In the genomic region with DNA sequence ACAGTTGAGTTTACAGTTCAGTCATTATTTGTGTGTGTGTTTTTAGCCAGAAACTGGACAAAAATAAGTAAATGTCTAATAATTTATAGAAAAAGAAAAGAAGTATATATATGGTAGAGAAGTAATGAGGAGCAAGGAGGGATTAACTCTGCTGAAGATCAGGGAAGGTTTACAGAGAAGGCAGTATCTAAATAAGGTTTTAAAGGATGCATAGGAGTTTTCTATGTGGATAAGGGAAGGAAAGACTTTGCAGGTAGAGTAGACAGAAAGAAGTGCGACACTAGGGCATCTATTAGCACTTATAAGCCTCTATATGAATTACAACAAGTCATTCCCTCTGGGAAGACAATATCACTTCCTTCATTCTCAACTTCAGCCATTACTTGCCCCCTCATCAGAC, we compare ENCODE assay signal across 27 cellular contexts.
"Had no signal": no experiment of that assay in that cellular context is flagged by ENCODE, and none has a peak within 500 bp of the region (broad histone marks: within the 10 kb centered on the region; RNA-seq: fewer than 3 reads in every experiment).

No MANE protein-coding gene starts in this region.

- H3K4me3 Mint-ChIP-seq: stimulated activated effector memory CD8-positive, alpha-beta T cell treated with anti-CD3 and anti-CD28 coated beads, Interleukin-12 subunit alpha, Interleukin-12 subunit beta, amount 100 ng/mL, for 72 hours; stimulated activated memory B cell treated with anti-CD40 and anti-IgM and Interleukin-4, amounts not matched to agents 10 μg/mL and 1 μg/mL and 100 μg/mL, for 72 hours; stimulated activated naive B cell treated with anti-CD40 and anti-IgM and Interleukin-4, amounts not matched to agents 10 μg/mL and 1 μg/mL and 100 μg/mL, for 72 hours; stimulated activated naive CD8-positive, alpha-beta T cell treated with anti-CD3 and anti-CD28 coated beads, Interleukin-15, amount 100 ng/mL, for 72 hours; stimulated activated naive CD8-positive, alpha-beta T cell treated with anti-CD3 and anti-CD28 coated beads, Interleukin-15, Interleukin-2, amounts not matched to agents 100 ng/mL and 50 ng/mL, for 24 hours; type B pancreatic cell had no signal

- H3K27ac ChIP-seq: stomach, suprapubic skin, testis, thoracic aorta, thyroid gland, tibial nerve, transverse colon, upper lobe of left lung, upper lobe of right lung, uterus, vagina had no signal

- DNase-seq: stimulated activated CD4-positive, alpha-beta T cell treated with anti-CD3 and anti-CD28 coated beads, Interleukin-2, amount 100 ng/mL, for 48 hours; stimulated activated CD4-positive, alpha-beta T cell treated with anti-CD3 and anti-CD28 coated beads, Interleukin-4, amount 100 ng/mL, for 1 hour; stimulated activated CD4-positive, alpha-beta T cell treated with anti-CD3 and anti-CD28 coated beads, Interleukin-4, amount 100 ng/mL, for 24 hours; stimulated activated CD4-positive, alpha-beta T cell treated with anti-CD3 and anti-CD28 coated beads, Interleukin-4, amount 100 ng/mL, for 4 hours; stimulated activated CD8-positive, alpha-beta memory T cell treated with anti-CD3 and anti-CD28 coated beads, Interleukin-4, amount 100 ng/mL, for 48 hours; stimulated activated naive B cell treated with anti-CD40 and anti-IgM and Interleukin-4, amounts not matched to agents 10 μg/mL and 1 μg/mL and 100 μg/mL, for 72 hours; stimulated activated naive CD4-positive, alpha-beta T cell; stimulated activated naive CD4-positive, alpha-beta T cell treated with Interleukin-2 at 50 U/mL for 16 hours; stimulated activated naive CD8-positive, alpha-beta T cell treated with anti-CD3 and anti-CD28 coated beads, Interleukin-15, amount 100 ng/mL, for 72 hours; stimulated activated naive CD8-positive, alpha-beta T cell treated with anti-CD3 and anti-CD28 coated beads, Interleukin-15, Interleukin-2, amounts not matched to agents 100 U/mL and 50 U/mL, for 24 hours; stomach; substantia nigra; testis; thyroid gland; transverse colon; trophoblast cell; upper lobe of left lung; upper lobe of right lung; uterus had no signal

- H3K36me3 Mint-ChIP-seq: stimulated activated effector memory CD8-positive, alpha-beta T cell treated with anti-CD3 and anti-CD28 coated beads, Interleukin-12 subunit alpha, Interleukin-12 subunit beta, amount 100 ng/mL, for 72 hours; stimulated activated memory B cell treated with anti-CD40 and anti-IgM and Interleukin-4, amounts not matched to agents 10 μg/mL and 1 μg/mL and 100 μg/mL, for 72 hours; stimulated activated naive B cell treated with anti-CD40 and anti-IgM and Interleukin-4, amounts not matched to agents 10 μg/mL and 1 μg/mL and 100 μg/mL, for 72 hours; type B pancreatic cell had no signal

- H3K4me3 ChIP-seq: stomach, suprapubic skin, testis, thoracic aorta, thyroid gland, tibial nerve, transverse colon, upper lobe of left lung, upper lobe of right lung, uterus, vagina had no signal

- ATAC-seq: stimulated activated effector memory CD8-positive, alpha-beta T cell treated with anti-CD3 and anti-CD28 coated beads, Interleukin-12 subunit alpha, Interleukin-12 subunit beta, amount 100 ng/mL, for 72 hours; stimulated activated memory B cell treated with anti-CD40 and anti-IgM and Interleukin-4, amounts not matched to agents 10 μg/mL and 1 μg/mL and 100 μg/mL, for 72 hours; stimulated activated naive B cell treated with anti-CD40 and anti-IgM and Interleukin-4, amounts not matched to agents 10 μg/mL and 1 μg/mL and 100 μg/mL, for 72 hours; stimulated activated naive CD8-positive, alpha-beta T cell treated with anti-CD3 and anti-CD28 coated beads, Interleukin-15, amount 100 ng/mL, for 72 hours; stimulated activated naive CD8-positive, alpha-beta T cell treated with anti-CD3 and anti-CD28 coated beads, Interleukin-15, Interleukin-2, amounts not matched to agents 100 U/mL and 50 U/mL, for 24 hours; upper lobe of right lung had no signal

- H3K27ac Mint-ChIP-seq: stimulated activated effector memory CD8-positive, alpha-beta T cell treated with anti-CD3 and anti-CD28 coated beads, Interleukin-12 subunit alpha, Interleukin-12 subunit beta, amount 100 ng/mL, for 72 hours; stimulated activated memory B cell treated with anti-CD40 and anti-IgM and Interleukin-4, amounts not matched to agents 10 μg/mL and 1 μg/mL and 100 μg/mL, for 72 hours; stimulated activated naive B cell treated with anti-CD40 and anti-IgM and Interleukin-4, amounts not matched to agents 10 μg/mL and 1 μg/mL and 100 μg/mL, for 72 hours; stimulated activated naive CD8-positive, alpha-beta T cell treated with anti-CD3 and anti-CD28 coated beads, Interleukin-15, Interleukin-2, amounts not matched to agents 100 ng/mL and 50 ng/mL, for 24 hours; type B pancreatic cell had no signal

- H3K4me1 Mint-ChIP-seq: stimulated activated effector memory CD8-positive, alpha-beta T cell treated with anti-CD3 and anti-CD28 coated beads, Interleukin-12 subunit alpha, Interleukin-12 subunit beta, amount 100 ng/mL, for 72 hours; stimulated activated memory B cell treated with anti-CD40 and anti-IgM and Interleukin-4, amounts not matched to agents 10 μg/mL and 1 μg/mL and 100 μg/mL, for 72 hours; stimulated activated naive B cell treated with anti-CD40 and anti-IgM and Interleukin-4, amounts not matched to agents 10 μg/mL and 1 μg/mL and 100 μg/mL, for 72 hours had no signal

- H3K36me3 ChIP-seq: stomach, suprapubic skin, thoracic aorta, thyroid gland, tibial nerve, transverse colon, upper lobe of left lung, upper lobe of right lung, uterus, vagina had no signal

- H3K27me3 Mint-ChIP-seq: stimulated activated memory B cell treated with anti-CD40 and anti-IgM and Interleukin-4, amounts not matched to agents 10 μg/mL and 1 μg/mL and 100 μg/mL, for 72 hours; stimulated activated naive CD8-positive, alpha-beta T cell treated with anti-CD3 and anti-CD28 coated beads, Interleukin-15, amount 100 ng/mL, for 72 hours; stimulated activated naive CD8-positive, alpha-beta T cell treated with anti-CD3 and anti-CD28 coated beads, Interleukin-15, Interleukin-2, amounts not matched to agents 100 ng/mL and 50 ng/mL, for 24 hours; type B pancreatic cell had no signal

- H3K4me1 ChIP-seq: stomach, suprapubic skin, testis, tibial nerve, transverse colon, upper lobe of left lung, upper lobe of right lung, uterus had no signal

- H3K27me3 ChIP-seq: stomach, suprapubic skin, testis, thyroid gland, tibial nerve, transverse colon, upper lobe of left lung, upper lobe of right lung, uterus, vagina had no signal

- H3K9me3 ChIP-seq: stomach, suprapubic skin, testis, thoracic aorta, thyroid gland, tibial nerve, transverse colon, upper lobe of left lung, upper lobe of right lung, uterus, vagina had no signal
